ENCODE assay signal across 1 cellular context in the genomic region with DNA sequence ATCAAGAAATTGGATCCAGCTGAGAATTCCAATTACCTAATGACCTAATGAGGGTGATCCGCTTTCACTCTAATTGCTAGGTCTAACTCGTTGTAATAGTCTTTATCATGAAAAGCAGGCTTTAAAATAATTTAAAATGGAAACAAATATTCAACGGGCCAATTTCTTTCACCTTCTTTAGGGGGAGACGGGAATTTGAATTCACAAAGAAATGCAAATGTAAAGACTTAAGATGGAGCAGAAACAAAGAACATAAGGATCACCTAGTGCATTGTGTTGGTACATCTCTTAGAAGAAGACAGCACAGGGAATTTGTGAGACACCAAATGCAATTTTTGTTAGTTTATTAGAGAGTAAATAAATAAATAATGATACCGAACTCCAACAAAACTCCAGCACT.
TF ChIP-seq lines count a peak whose summit lies in the region.

No MANE protein-coding gene starts in this region.

TF ChIP-seq in HepG2, 621 proteins besides CTCF, POLR2A, EP300 and RAD21 (continued from another document):
- TF ChIP-seq, protein P1, sequence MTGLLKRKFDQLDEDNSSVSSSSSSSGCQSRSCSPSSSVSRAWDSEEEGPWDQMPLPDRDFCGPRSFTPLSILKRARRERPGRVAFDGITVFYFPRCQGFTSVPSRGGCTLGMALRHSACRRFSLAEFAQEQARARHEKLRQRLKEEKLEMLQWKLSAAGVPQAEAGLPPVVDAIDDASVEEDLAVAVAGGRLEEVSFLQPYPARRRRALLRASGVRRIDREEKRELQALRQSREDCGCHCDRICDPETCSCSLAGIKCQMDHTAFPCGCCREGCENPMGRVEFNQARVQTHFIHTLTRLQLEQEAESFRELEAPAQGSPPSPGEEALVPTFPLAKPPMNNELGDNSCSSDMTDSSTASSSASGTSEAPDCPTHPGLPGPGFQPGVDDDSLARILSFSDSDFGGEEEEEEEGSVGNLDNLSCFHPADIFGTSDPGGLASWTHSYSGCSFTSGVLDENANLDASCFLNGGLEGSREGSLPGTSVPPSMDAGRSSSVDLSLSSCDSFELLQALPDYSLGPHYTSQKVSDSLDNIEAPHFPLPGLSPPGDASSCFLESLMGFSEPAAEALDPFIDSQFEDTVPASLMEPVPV (CRISPR knock-in tag; IDR thresholded peaks at IDR 0.05) = no peak
- TF ChIP-seq RBFOX2 (IDR thresholded peaks at IDR 0.05; ENCODE audit: low read depth, low read length) (no peak), KDM5B (CRISPR knock-in tag; IDR thresholded peaks at IDR 0.05; ENCODE audit: borderline replicate concordance) (no peak), ZNF878 (CRISPR knock-in tag; IDR thresholded peaks at IDR 0.05) (no peak)
